In the genomic region with DNA sequence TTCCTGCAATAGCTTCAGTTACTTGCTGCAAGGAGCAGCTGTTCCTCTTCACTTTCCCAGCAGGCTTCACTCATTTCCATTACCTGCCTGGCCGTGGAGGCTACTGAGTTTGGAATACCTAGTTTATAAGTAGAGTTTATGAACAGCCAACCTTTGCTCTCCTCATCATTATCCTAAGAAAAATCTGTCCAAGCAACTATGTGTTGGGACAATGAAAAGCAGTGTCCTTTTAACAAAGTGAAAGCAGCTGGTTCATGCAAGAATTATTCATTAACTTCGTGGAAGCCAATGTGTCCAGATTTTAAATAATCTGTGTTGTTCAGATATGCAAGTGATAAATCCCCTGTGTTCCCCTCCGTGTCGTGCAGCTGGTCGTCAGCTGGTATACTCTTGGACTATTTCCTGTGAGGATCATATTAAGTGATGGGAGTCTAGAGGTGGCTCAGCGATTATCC, we compare ENCODE assay signal across 15 cellular contexts. TPM values are rescaled to one million over a fixed set of nuclear protein-coding genes. Genes with fewer than 3 reads are reported as not detected.
DNase-seq lines count a peak whose midpoint lies in the region; ATAC-seq, FAIRE-seq and TF ChIP-seq lines count a peak whose summit lies in the region.
"Had no signal": no experiment of that assay in that cellular context is flagged by ENCODE, and none has a peak within 500 bp of the region (broad histone marks: within the 10 kb centered on the region; RNA-seq: fewer than 3 reads in every experiment).

No MANE protein-coding gene starts in this region.

- 0% methylated on average over 6 of the region's 6 CpGs for WGBS in HepG2 (ENCODE audit: low lambda C conversion rate)

- H3K27me3 ChIP-seq in HepG2 (ENCODE audit: control insufficient read depth in 1 of 2, insufficient read depth in 2 of 2, low read length in 2 of 2): no peaks in the 10 kb centered on the region
- H3K27me3 ChIP-seq in thoracic aorta (replicated peaks; ENCODE audit: insufficient read depth): no peaks in the 10 kb centered on the region
- H3K27me3 ChIP-seq: MG63 had no signal

- H2AFZ ChIP-seq in HepG2 (ENCODE audit: low read length): peak overlapping the region; percentile 20

- H3K36me3 ChIP-seq in HepG2 (replicated peaks in 1 of 2; ENCODE audit: control insufficient read depth in 1 of 2, insufficient read depth in 2 of 2, low read length in 2 of 2): no peaks in the 10 kb centered on the region
- H3K36me3 ChIP-seq in thoracic aorta: no peaks in the 10 kb centered on the region
- H3K36me3 ChIP-seq: MG63 had no signal

- DNase-seq in HepG2 (ENCODE audit: low spot score) (peak; percentile 59), thoracic aorta (ENCODE audit: low spot score) (no peak), DMS53 (lab: John Stamatoyannopoulos, UW) (no peak), C1 segment of cervical spinal cord (lab: John Stamatoyannopoulos, UW) (no peak), GF-D8 (lab: John Stamatoyannopoulos, UW) (no peak)
- DNase-seq: activated CD4-positive, alpha-beta T cell treated with anti-CD3 and anti-CD28 coated beads for 1 hour; activated naive CD8-positive, alpha-beta T cell treated with anti-CD3 and anti-CD28 coated beads, Interleukin-2, amount 50 U/mL, for 24 hours; activated T-cell treated with anti-CD3 and anti-CD28 coated beads for 4 hours; MG63; naive thymus-derived CD4-positive, alpha-beta T cell; OCI-M1; right cardiac atrium had no signal

- TF ChIP-seq RAD21 in HepG2 (CRISPR knock-in tag; IDR thresholded peaks at IDR 0.05): no peak

- intact Hi-C loops in HepG2 (cut with micrococcal nuclease; ENCODE audit: unreplicated experiment): no loop called here

- CTCF ChIA-PET in HepG2 (lab: Yijun Ruan, JAX; ENCODE audit: low intra/inter-chr PET ratio, low total read pairs): no interaction called here

- TF ChIP-seq CTCF in WI38 (IDR thresholded peaks at IDR 0.05; ENCODE audit: low read depth, low read length): no peak
- no peak for TF ChIP-seq CTCF in HepG2 (CRISPR knock-in tag; IDR thresholded peaks at IDR 0.05)
- TF ChIP-seq CTCF in thoracic aorta (IDR thresholded peaks at IDR 0.05): no peak

- TF ChIP-seq EP300 in HepG2 (IDR thresholded peaks at IDR 0.05; ENCODE audit: low read depth in 2 of 2, low read length in 2 of 2) (no peak), HepG2 (CRISPR knock-in tag; IDR thresholded peaks at IDR 0.05; ENCODE audit: borderline replicate concordance) (no peak)

- peak; percentile 60 for ATAC-seq in GM21423 (IDR thresholded peaks at IDR 0.05; ENCODE audit: unreplicated experiment)
- ATAC-seq in HepG2: peak; percentile 75
- ATAC-seq in thoracic aorta (ENCODE audit: insufficient number of reproducible peaks, low FRiP score, low read depth): no peak
- ATAC-seq: activated naive CD8-positive, alpha-beta T cell treated with anti-CD3 and anti-CD28 coated beads, Interleukin-2, amount 50 U/mL, for 24 hours; naive thymus-derived CD4-positive, alpha-beta T cell; right cardiac atrium had no signal

- H3K9me3 ChIP-seq in HepG2 (ENCODE audit: low read length) (no peaks in the 10 kb centered on the region), thoracic aorta (no peaks in the 10 kb centered on the region)
- H3K9me3 ChIP-seq: MG63 had no signal

- H3K27ac ChIP-seq in HepG2 (ENCODE audit: extremely low read length, insufficient read depth, low read length) (no peak overlapping the region), thoracic aorta (no peak overlapping the region)

- peak overlapping the region; percentile 68 for H3K4me2 ChIP-seq in HepG2 (ENCODE audit: low read depth, low read length)

- H3K79me2 ChIP-seq in HepG2 (ENCODE audit: insufficient read depth, low read length): no peaks in the 10 kb centered on the region

- H3K4me3 ChIP-seq in WI38 (ENCODE audit: low read depth, low read length) (peak overlapping the region; percentile 8; the same call in 1 of the 2 replicates), HepG2 (replicated peaks in 1 of 3; ENCODE audit: insufficient read depth in 1 of 3, low read depth in 2 of 3, low read length in 3 of 3) (peak overlapping the region in 2 of 3 experiments; percentile 14 to 49; a peak in 3 of 6 replicates), thoracic aorta (peak overlapping the region; percentile 11)
- H3K4me3 ChIP-seq: MG63 had no signal

- H3K9ac ChIP-seq in HepG2 (ENCODE audit: insufficient read depth, low read depth, low read length): no peak overlapping the region

- POLR2A ChIA-PET in HepG2 (lab: Yijun Ruan, JAX): no interaction called here

- BruUV-seq in HepG2 (replicated peaks; lab: Mats Ljungman, UMichigan): no TSS peak

- no peak for FAIRE-seq in HepG2 (lab: Jason Lieb, UNC)
- FAIRE-seq: colon had no signal

- no peaks in the 10 kb centered on the region for H4K20me1 ChIP-seq in HepG2 (ENCODE audit: insufficient read depth, low read length)

- peaks cover 29% of the 10 kb centered on the region for H3K4me1 ChIP-seq in HepG2 (ENCODE audit: insufficient read depth, low read length)
- H3K4me1 ChIP-seq in thoracic aorta (ENCODE audit: control insufficient read depth in 1 of 2, low read depth in 2 of 2): no peaks in the 10 kb centered on the region

- in situ Hi-C loops in HepG2 (cut with HindIII; ENCODE audit: extremely low pct_ligation_motif_present, low pct_unique_long_range_greater_than_20kb): no loop called here

- TF ChIP-seq POLR2A in HepG2 (IDR thresholded peaks at IDR 0.05; ENCODE audit: insufficient read depth in 1 of 2, low read depth in 2 of 2, low read length in 2 of 2): no peak

TF ChIP-seq in HepG2, 621 proteins besides CTCF, POLR2A, EP300 and RAD21:
- TF ChIP-seq ZFX (CRISPR knock-in tag; IDR thresholded peaks at IDR 0.05; ENCODE audit: low read depth) (no peak), CHD2 (IDR thresholded peaks at IDR 0.05; ENCODE audit: low read depth, low read length) (no peak), FOXO1 (CRISPR knock-in tag; IDR thresholded peaks at IDR 0.05) (no peak)
- TF ChIP-seq, protein P1, sequence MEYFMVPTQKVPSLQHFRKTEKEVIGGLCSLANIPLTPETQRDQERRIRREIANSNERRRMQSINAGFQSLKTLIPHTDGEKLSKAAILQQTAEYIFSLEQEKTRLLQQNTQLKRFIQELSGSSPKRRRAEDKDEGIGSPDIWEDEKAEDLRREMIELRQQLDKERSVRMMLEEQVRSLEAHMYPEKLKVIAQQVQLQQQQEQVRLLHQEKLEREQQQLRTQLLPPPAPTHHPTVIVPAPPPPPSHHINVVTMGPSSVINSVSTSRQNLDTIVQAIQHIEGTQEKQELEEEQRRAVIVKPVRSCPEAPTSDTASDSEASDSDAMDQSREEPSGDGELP (IDR thresholded peaks at IDR 0.05; ENCODE audit: borderline replicate concordance, low read depth): peak; percentile 31; the same call in 1 of the 2 replicates
- TF ChIP-seq, protein P2, sequence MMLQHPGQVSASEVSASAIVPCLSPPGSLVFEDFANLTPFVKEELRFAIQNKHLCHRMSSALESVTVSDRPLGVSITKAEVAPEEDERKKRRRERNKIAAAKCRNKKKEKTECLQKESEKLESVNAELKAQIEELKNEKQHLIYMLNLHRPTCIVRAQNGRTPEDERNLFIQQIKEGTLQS (CRISPR knock-in tag; IDR thresholded peaks at IDR 0.05): no peak

RNA-seq across cellular contexts. Expression of a gene that starts 39.3 kb away (rescaled TPM):
- total RNA-seq in HepG2 (2016; rRNA removed; fragmentation: Illumina TruSeq; extraction: Trizol) (268 and 325 TPM in 2 replicates), thoracic aorta (100 to 1,000 TPM in 1 of 2 donors, 10 to 100 TPM in 1; 94.0 to 107 TPM)
- 126 and 142 TPM in 2 replicates for total RNA-seq in HepG2 (2016; cell fraction: cytosol; rRNA removed; fragmentation: Illumina TruSeq; extraction: Trizol; ENCODE audit: low read depth)
- total RNA-seq in HepG2 (2016; cell fraction: insoluble cytoplasmic fraction; rRNA removed; fragmentation: Illumina TruSeq; extraction: Trizol): 268 and 325 TPM in 2 replicates
- 216 and 243 TPM in 2 replicates for total RNA-seq in HepG2 (2016; cell fraction: membrane; rRNA removed; fragmentation: Illumina TruSeq; extraction: Trizol)
- 248 and 272 TPM in 2 replicates for total RNA-seq in HepG2 (2016; cell fraction: nucleus; rRNA removed; fragmentation: Illumina TruSeq; extraction: Trizol)
- 202 and 229 TPM in 2 replicates for polyA plus RNA-seq in HepG2 (2011; rRNA removed)
- 132 and 137 TPM in 2 replicates for polyA plus RNA-seq in HepG2 (2011; cell fraction: cytosol; rRNA removed)
- 32.0 and 34.3 TPM in 2 replicates for polyA plus RNA-seq in HepG2 (2011; cell fraction: nucleus; rRNA removed)
- 207 and 230 TPM in 2 replicates for polyA plus RNA-seq in HepG2 (2012)
- 127 and 140 TPM in 2 replicates for polyA plus RNA-seq in HepG2 (2016; cell fraction: cytosol; fragmentation: Illumina TruSeq; extraction: Trizol; ENCODE audit: low read depth)
- polyA plus RNA-seq in HepG2 (2016; cell fraction: insoluble cytoplasmic fraction; fragmentation: Illumina TruSeq; extraction: Trizol; ENCODE audit: low read depth): 171 and 180 TPM in 2 replicates
- 172 and 176 TPM in 2 replicates for polyA plus RNA-seq in HepG2 (2016; cell fraction: membrane; fragmentation: Illumina TruSeq; extraction: Trizol; ENCODE audit: low read depth)
- polyA plus RNA-seq in HepG2 (2016; cell fraction: nucleus; fragmentation: Illumina TruSeq; extraction: Trizol; ENCODE audit: insufficient read depth, low read depth): 261 and 267 TPM in 2 replicates
- 489 and 620 TPM in 2 replicates for polyA minus RNA-seq in HepG2 (2011; rRNA and poly(A)+ RNA removed; ENCODE audit: low replicate concordance)
- polyA minus RNA-seq in HepG2 (2011; cell fraction: cytosol; rRNA and poly(A)+ RNA removed): 126 and 129 TPM in 2 replicates
- polyA minus RNA-seq in HepG2 (2011; cell fraction: nucleus; rRNA and poly(A)+ RNA removed): 155 and 165 TPM in 2 replicates
